In the genomic region with DNA sequence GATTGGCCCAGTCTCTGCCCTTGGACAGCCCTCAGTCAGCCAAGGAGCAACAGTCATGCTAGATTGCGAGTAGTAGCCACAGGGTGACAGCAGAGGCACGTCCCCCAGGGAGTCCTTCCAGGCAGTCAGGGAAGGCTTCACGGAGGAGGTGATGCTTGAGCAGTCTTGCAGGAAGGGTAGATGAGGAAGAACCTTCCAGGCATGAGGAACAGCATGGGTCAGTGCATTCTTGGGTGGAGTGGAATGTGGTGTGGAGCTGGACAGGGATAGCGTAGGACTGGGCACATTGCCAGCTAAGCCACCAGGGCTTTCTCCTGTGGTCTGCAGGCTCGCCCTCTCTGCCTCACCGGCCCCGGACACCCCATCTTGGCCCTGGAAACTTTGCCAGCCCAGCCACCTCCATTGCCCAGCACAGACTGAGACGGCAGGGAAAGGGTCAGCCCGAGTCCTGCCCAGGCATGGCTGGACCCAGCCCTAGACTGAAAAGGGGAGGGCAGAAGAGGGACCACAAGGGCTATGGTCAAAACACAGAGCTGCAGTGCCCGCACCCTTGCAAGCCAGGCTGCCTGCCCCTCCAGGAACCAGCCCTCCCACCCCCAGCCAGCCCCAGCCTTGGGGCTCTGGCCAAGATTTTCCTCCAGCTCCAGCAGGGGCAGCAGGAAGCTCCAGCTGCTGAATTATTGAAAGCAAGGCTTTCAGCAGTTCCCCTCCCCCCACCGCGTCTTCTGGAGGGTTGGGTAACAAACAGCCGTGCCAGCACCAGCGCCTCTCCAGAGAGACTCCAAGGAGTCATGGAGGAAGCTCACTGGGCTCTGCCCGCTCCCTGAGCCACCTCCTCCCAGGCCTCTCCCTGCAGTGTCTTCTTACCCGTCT, we compare ENCODE assay signal across 10 cellular contexts. TPM values are rescaled to one million over a fixed set of nuclear protein-coding genes. Genes with fewer than 3 reads are reported as not detected.
DNase-seq lines count a peak whose midpoint lies in the region; ATAC-seq and TF ChIP-seq lines count a peak whose summit lies in the region.
"Had no signal": no experiment of that assay in that cellular context is flagged by ENCODE, and none has a peak within 500 bp of the region (broad histone marks: within the 10 kb centered on the region; RNA-seq: fewer than 3 reads in every experiment).

No MANE protein-coding gene starts in this region.

- peak; percentile 42; the same call in 1 of the 2 replicates for TF ChIP-seq CTCF in WERI-Rb-1 (IDR thresholded peaks at IDR 0.05; ENCODE audit: low read depth, low read length)

- H3K4me3 ChIP-seq in WERI-Rb-1 (ENCODE audit: low read depth, low read length): no peak overlapping the region
- no peak overlapping the region for H3K4me3 ChIP-seq in aorta (ENCODE audit: low read length in 2 of 2)

- intact Hi-C loops in left cardiac atrium (cut with DNase I) (no loop called here), left ventricle myocardium superior (cut with micrococcal nuclease) (no loop called here), aorta (cut with DNase I) (no loop called here)

- peak; percentile 37 for DNase-seq in left cardiac atrium
- DNase-seq in left ventricle myocardium superior: no peak
- DNase-seq in WERI-Rb-1: peak; percentile 85
- peak; percentile 73 for DNase-seq in iPS DF 19.7 (ENCODE audit: low read depth, low spot score)
- DNase-seq in aorta: no peak
- DNase-seq: activated T-cell treated with anti-CD3 and anti-CD28 coated beads, Interleukin-2, amount 50 U/mL, for 72 hours; NCI-H748 treated with DMSO at 0.1 percent for 48 hours had no signal

- no peaks in the 10 kb centered on the region for H3K9me3 ChIP-seq in WERI-Rb-1 (ENCODE audit: severe bottlenecking)
- no peaks in the 10 kb centered on the region for H3K9me3 ChIP-seq in aorta (ENCODE audit: control insufficient read depth, low read length)

- no peaks in the 10 kb centered on the region for H3K4me1 ChIP-seq in aorta (ENCODE audit: control insufficient read depth in 1 of 2, insufficient read depth in 2 of 2, low read length in 2 of 2)

- ATAC-seq in left cardiac atrium (peak; percentile 31 to 53), left ventricle myocardium superior (no peak), aorta (ENCODE audit: low FRiP score) (peak; percentile 19), HG03196 (IDR thresholded peaks at IDR 0.05; ENCODE audit: unreplicated experiment) (no peak), HG02763 (IDR thresholded peaks at IDR 0.05; ENCODE audit: unreplicated experiment) (no peak), GM21619 (IDR thresholded peaks at IDR 0.05; ENCODE audit: unreplicated experiment) (no peak)
- ATAC-seq: activated T-cell treated with anti-CD3 and anti-CD28 coated beads, Interleukin-2, amount 50 U/mL, for 72 hours had no signal

- H3K36me3 ChIP-seq in WERI-Rb-1: peaks cover 18% of the 10 kb centered on the region
- no peaks in the 10 kb centered on the region for H3K36me3 ChIP-seq in aorta (ENCODE audit: control insufficient read depth in 1 of 2, insufficient read depth in 2 of 2, low read length in 1 of 2)

- 23% methylated on average over 15 to 16 of the region's 16 CpGs for WGBS in aorta, 2 donors

- H3K27me3 ChIP-seq in WERI-Rb-1 (ENCODE audit: insufficient read depth, low read depth, severe bottlenecking): no peaks in the 10 kb centered on the region
- H3K27me3 ChIP-seq in aorta (ENCODE audit: control insufficient read depth in 1 of 2, insufficient read depth in 2 of 2, low read length in 1 of 2): no peaks in the 10 kb centered on the region

- H3K27ac ChIP-seq in WERI-Rb-1: peak overlapping the region; percentile 55
- no peak overlapping the region for H3K27ac ChIP-seq in aorta (ENCODE audit: low read depth in 1 of 2, low read length in 2 of 2)

RNA-seq across cellular contexts. Expression of a gene that starts 18.7 kb away (rescaled TPM):
- total RNA-seq in left cardiac atrium (10 to 100 TPM; 19.7 to 27.4 TPM), left ventricle myocardium superior (17.2 TPM), aorta (1 to 10 TPM; 3.0 to 5.9 TPM)
- polyA plus RNA-seq in aorta: 1 to 10 TPM; 3.8 to 7.4 TPM

Comparison
In these comparisons a context has a peak if more than half of its experiments do, and no peak if none do; other contexts are left out.
1. ATAC-seq: peak in left cardiac atrium (2 of 2) and aorta (single experiment); none in left ventricle myocardium superior (single experiment), HG03196 (single experiment), HG02763 (single experiment) and GM21619 (single experiment).
2. DNase-seq: peak in left cardiac atrium (single experiment), WERI-Rb-1 (single experiment) and iPS DF 19.7 (single experiment); none in left ventricle myocardium superior (single experiment) and aorta (0 of 2).